14 cellular contexts compared by ENCODE assay signal in the genomic region with DNA sequence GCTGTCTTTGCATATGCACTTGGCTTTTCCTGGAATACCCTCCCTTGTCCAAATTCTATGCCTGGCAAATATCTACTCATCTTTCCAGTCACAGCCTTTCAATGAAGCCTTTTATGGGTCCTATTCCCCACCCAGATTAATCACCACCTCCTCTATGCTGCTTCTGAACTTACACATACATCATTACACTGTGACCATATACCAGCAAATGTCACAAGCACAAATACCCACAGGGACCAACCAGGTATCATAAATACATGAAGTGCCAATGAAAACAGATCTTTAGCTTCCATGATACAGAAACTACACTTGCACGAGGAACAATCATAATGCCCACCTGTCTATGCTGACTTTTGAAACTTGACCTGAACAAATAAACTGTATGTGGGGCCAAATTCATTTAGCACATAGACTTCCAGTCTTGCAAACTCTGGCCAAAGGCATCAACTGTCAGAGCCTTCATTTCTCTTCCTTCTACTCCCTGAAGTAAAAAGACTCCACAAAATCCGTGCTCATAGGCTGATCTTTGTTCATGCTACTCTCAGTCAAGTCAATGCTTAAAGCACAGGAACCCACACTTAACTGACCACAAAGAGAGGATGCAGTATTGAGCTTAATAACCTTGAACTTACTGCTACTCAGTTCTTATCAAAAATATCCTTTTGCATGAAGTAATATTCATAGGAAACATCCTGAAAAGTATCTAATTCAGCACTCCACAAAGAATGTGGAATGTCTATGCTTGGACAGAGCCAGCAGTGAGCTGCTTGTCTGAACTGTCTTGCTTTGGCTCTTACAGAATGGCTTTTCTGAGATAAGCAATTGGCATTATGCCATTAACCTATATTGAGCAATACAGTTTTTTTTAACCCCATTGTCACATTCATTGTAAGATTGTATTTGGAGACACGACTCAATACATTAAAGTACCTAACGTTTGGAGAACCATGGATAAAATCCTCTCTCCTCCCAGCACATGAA. TPM values are rescaled to one million over a fixed set of nuclear protein-coding genes. Genes with fewer than 3 reads are reported as not detected.
DNase-seq lines count a peak whose midpoint lies in the region; ATAC-seq and TF ChIP-seq lines count a peak whose summit lies in the region.
"Had no signal": no experiment of that assay in that cellular context is flagged by ENCODE, and none has a peak within 500 bp of the region (broad histone marks: within the 10 kb centered on the region; RNA-seq: fewer than 3 reads in every experiment).

No MANE protein-coding gene starts in this region.

- peak; percentile 17 for DNase-seq in MCF 10A (ENCODE audit: unreplicated experiment)
- DNase-seq in breast epithelium (ENCODE audit: low spot score in 2 of 2) = no peak
- DNase-seq in PC-9 = peak in 1 of 2 experiments; percentile 51
- peak; percentile 27 to 36 for DNase-seq in erythroblast (lab: John Stamatoyannopoulos, UW)
- no peak for DNase-seq in stimulated activated CD4-positive, alpha-beta T cell treated with anti-CD3 and anti-CD28 coated beads, Interleukin-4, amount 100 ng/mL, for 24 hours
- DNase-seq: activated CD8-positive, alpha-beta T cell treated with anti-CD3 and anti-CD28 coated beads, Interleukin-2, amount 10 ng/mL, durations not matched to agents 7 days and 5 days; activated naive CD8-positive, alpha-beta T cell treated with anti-CD3 and anti-CD28 coated beads, Interleukin-2, amount 10 ng/mL, durations not matched to agents 7 days and 5 days; NCI-H187 treated with DMSO at 0.1 percent for 48 hours; ovary had no signal

- H3K9me3 Mint-ChIP-seq in MCF 10A (ENCODE audit: unreplicated experiment) = no peaks in the 10 kb centered on the region
- H3K9me3 Mint-ChIP-seq: activated naive CD8-positive, alpha-beta T cell treated with anti-CD3 and anti-CD28 coated beads, Interleukin-2, amount 10 ng/mL, durations not matched to agents 7 days and 5 days had no signal

- H3K27me3 Mint-ChIP-seq in MCF 10A (ENCODE audit: insufficient read depth, unreplicated experiment) = no peaks in the 10 kb centered on the region
- H3K27me3 Mint-ChIP-seq: activated naive CD8-positive, alpha-beta T cell treated with anti-CD3 and anti-CD28 coated beads, Interleukin-2, amount 10 ng/mL, durations not matched to agents 7 days and 5 days had no signal

- no peak for TF ChIP-seq POLR2A in breast epithelium (IDR thresholded peaks at IDR 0.05)
- no peak for TF ChIP-seq POLR2A in erythroblast (IDR thresholded peaks at IDR 0.05; ENCODE audit: low read length)

- H3K4me1 Mint-ChIP-seq in MCF 10A (ENCODE audit: insufficient read depth, unreplicated experiment) = no peaks in the 10 kb centered on the region
- H3K4me1 Mint-ChIP-seq: activated naive CD8-positive, alpha-beta T cell treated with anti-CD3 and anti-CD28 coated beads, Interleukin-2, amount 10 ng/mL, durations not matched to agents 7 days and 5 days had no signal

- 48% methylated on average over 4 of the region's 4 CpGs for WGBS in thymus

- H3K36me3 ChIP-seq in breast epithelium (no peaks in the 10 kb centered on the region), PC-9 (ENCODE audit: low read depth) (no peaks in the 10 kb centered on the region; the same call in 1 of the 2 replicates), thymus (ENCODE audit: control insufficient read depth, insufficient read depth) (no peaks in the 10 kb centered on the region)
- H3K36me3 ChIP-seq: ovary, SJSA1, suprapubic skin had no signal

- H3K4me2 ChIP-seq in PC-9 = peak overlapping the region; percentile 30

- POLR2A ChIA-PET in MCF 10A (lab: Yijun Ruan, JAX) = interaction anchor here (0.6 kb wide), 1 partner anchor 66 kb away, joined by 7 read pairs; no protein-coding TSS in a partner anchor
- POLR2A ChIA-PET in PC-9 (lab: Charles Lee; ENCODE audit: unreplicated experiment) = interaction anchor here (0.6 kb wide), 1 partner anchor 831 kb away, joined by 9 read pairs; no protein-coding TSS in a partner anchor

- no peak overlapping the region for H2AFZ ChIP-seq in PC-9

- H3K36me3 Mint-ChIP-seq in MCF 10A (ENCODE audit: insufficient read depth, unreplicated experiment) = no peaks in the 10 kb centered on the region
- H3K36me3 Mint-ChIP-seq: activated naive CD8-positive, alpha-beta T cell treated with anti-CD3 and anti-CD28 coated beads, Interleukin-2, amount 10 ng/mL, durations not matched to agents 7 days and 5 days had no signal

- no peak overlapping the region for H3K4me3 Mint-ChIP-seq in MCF 10A (ENCODE audit: unreplicated experiment)
- H3K4me3 Mint-ChIP-seq: activated CD8-positive, alpha-beta T cell treated with anti-CD3 and anti-CD28 coated beads, Interleukin-2, amount 10 ng/mL, durations not matched to agents 7 days and 5 days; activated naive CD8-positive, alpha-beta T cell treated with anti-CD3 and anti-CD28 coated beads, Interleukin-2, amount 10 ng/mL, durations not matched to agents 7 days and 5 days had no signal

- H3K4me3 ChIP-seq in breast epithelium = no peak overlapping the region
- no peak overlapping the region for H3K4me3 ChIP-seq in PC-9
- no peak overlapping the region for H3K4me3 ChIP-seq in thymus (ENCODE audit: low read length)
- H3K4me3 ChIP-seq: ovary, SJSA1, suprapubic skin had no signal

- H3K27me3 ChIP-seq in breast epithelium = no peaks in the 10 kb centered on the region
- no peaks in the 10 kb centered on the region for H3K27me3 ChIP-seq in PC-9 (ENCODE audit: insufficient read depth, low read depth)
- no peaks in the 10 kb centered on the region for H3K27me3 ChIP-seq in thymus (ENCODE audit: control insufficient read depth, insufficient read depth)
- H3K27me3 ChIP-seq: ovary, SJSA1, suprapubic skin had no signal

- H3F3A ChIP-seq in PC-9 (ENCODE audit: insufficient read depth, low read depth) = no peaks in the 10 kb centered on the region

- ATAC-seq in HG02885 (IDR thresholded peaks at IDR 0.05; ENCODE audit: poor library complexity, unreplicated experiment) (no peak), GM18868 (IDR thresholded peaks at IDR 0.05; ENCODE audit: unreplicated experiment) (no peak)
- ATAC-seq: activated CD8-positive, alpha-beta T cell treated with anti-CD3 and anti-CD28 coated beads, Interleukin-2, amount 10 ng/mL, durations not matched to agents 7 days and 5 days had no signal

- H4K20me1 ChIP-seq in PC-9 (ENCODE audit: insufficient read depth) = no peaks in the 10 kb centered on the region

- BruUV-seq in MCF 10A (replicated peaks; lab: Mats Ljungman, UMichigan) (no TSS peak), PC-9 (replicated peaks; lab: Mats Ljungman, UMichigan) (no TSS peak)

- peaks cover 19% of the 10 kb centered on the region for H3K79me2 ChIP-seq in PC-9 (ENCODE audit: low read depth)

- no peaks in the 10 kb centered on the region for H3K4me1 ChIP-seq in breast epithelium
- H3K4me1 ChIP-seq in PC-9 (replicated peaks; ENCODE audit: insufficient read depth) = peaks cover 22% of the 10 kb centered on the region
- no peaks in the 10 kb centered on the region for H3K4me1 ChIP-seq in thymus (ENCODE audit: control insufficient read depth, insufficient read depth, low read length)
- H3K4me1 ChIP-seq: SJSA1 had no signal

- H3K27ac ChIP-seq in breast epithelium (no peak overlapping the region), PC-9 (no peak overlapping the region), thymus (ENCODE audit: low read depth) (peak overlapping the region; percentile 20)
- H3K27ac ChIP-seq: ovary, SJSA1, suprapubic skin had no signal

- H3K9me3 ChIP-seq in breast epithelium (no peaks in the 10 kb centered on the region), PC-9 (ENCODE audit: insufficient read depth, low read depth) (no peaks in the 10 kb centered on the region), thymus (ENCODE audit: control insufficient read depth) (no peaks in the 10 kb centered on the region)
- H3K9me3 ChIP-seq: ovary, SJSA1, suprapubic skin had no signal

- no peak for TF ChIP-seq CTCF in MCF 10A (IDR thresholded peaks at IDR 0.05; ENCODE audit: unreplicated experiment)
- no peak for TF ChIP-seq CTCF in breast epithelium (IDR thresholded peaks at IDR 0.05)
- no peak for TF ChIP-seq CTCF in PC-9 (conservative IDR thresholded peaks at IDR 0.05)

- no peaks in the 10 kb centered on the region for H3K9me2 ChIP-seq in PC-9 (ENCODE audit: insufficient read depth)

- intact Hi-C loops in MCF 10A (cut with micrococcal nuclease) (no loop called here), breast epithelium (cut with DNase I; ENCODE audit: low total_unique reads) (no loop called here), PC-9 (cut with micrococcal nuclease; ENCODE audit: unreplicated experiment) (loop anchor here (5.0 kb wide), 1 partner anchor 39 kb away; no protein-coding TSS in a partner anchor)

- no peak overlapping the region for H3K27ac Mint-ChIP-seq in MCF 10A (ENCODE audit: low read depth, unreplicated experiment)
- H3K27ac Mint-ChIP-seq: activated CD8-positive, alpha-beta T cell treated with anti-CD3 and anti-CD28 coated beads, Interleukin-2, amount 10 ng/mL, durations not matched to agents 7 days and 5 days; activated naive CD8-positive, alpha-beta T cell treated with anti-CD3 and anti-CD28 coated beads, Interleukin-2, amount 10 ng/mL, durations not matched to agents 7 days and 5 days had no signal

- CTCF ChIA-PET in MCF 10A (lab: Yijun Ruan, JAX) = interaction anchor here (0.6 kb wide), 1 partner anchor 23 kb away, joined by 3 read pairs; no protein-coding TSS in a partner anchor
- CTCF ChIA-PET in PC-9 (lab: Charles Lee) = no interaction called here

RNA-seq across cellular contexts. Expression of a gene that starts 21.9 kb away (rescaled TPM):
- total RNA-seq in MCF 10A (2022) = 0.21 and 0.47 TPM in 2 replicates
- total RNA-seq in breast epithelium = 100 to 1,000 TPM in 1 of 3 donors, 10 to 100 TPM in 2; 24.6 to 138 (median 79.3) TPM
- 8.9 and 11.8 TPM in 2 replicates for total RNA-seq in PC-9 (2021)
- 9.3 TPM for polyA plus RNA-seq in thymus
- total RNA-seq: activated CD8-positive, alpha-beta T cell treated with anti-CD3 and anti-CD28 coated beads, Interleukin-2, amount 10 ng/mL, durations not matched to agents 7 days and 5 days had no signal

Comparison
In these comparisons a context has a peak if more than half of its experiments do, and no peak if none do; other contexts are left out.
1. DNase-seq: peak in MCF 10A (single experiment) and erythroblast (2 of 2); none in breast epithelium (0 of 2) and stimulated activated CD4-positive, alpha-beta T cell treated with anti-CD3 and anti-CD28 coated beads, Interleukin-4, amount 100 ng/mL, for 24 hours (single experiment).